14 cellular contexts compared by ENCODE assay signal in genomic region chr6:136783021-136783420, GRCh38. TPM values are rescaled to one million over a fixed set of nuclear protein-coding genes. Genes with fewer than 3 reads are reported as not detected.
DNase-seq lines count a peak whose midpoint lies in the region; FAIRE-seq and TF ChIP-seq lines count a peak whose summit lies in the region.
"Had no signal": no experiment of that assay in that cellular context is flagged by ENCODE, and none has a peak within 500 bp of the region (broad histone marks: within the 10 kb centered on the region; RNA-seq: fewer than 3 reads in every experiment).

No MANE protein-coding gene starts in this region.

- H3K4me1 ChIP-seq in keratinocyte (ENCODE audit: control insufficient read depth, extremely low read depth, insufficient read depth, low read length) (peaks cover 44% of the 10 kb centered on the region), transverse colon (peaks cover 14 to 75% (median 43%) of the 10 kb centered on the region in 4 donors)

- peak overlapping the region in 1 of 3 experiments; percentile 2 for H3K4me3 ChIP-seq in keratinocyte (ENCODE audit: control insufficient read depth in 2 of 3, extremely low read depth in 1 of 3, insufficient read depth in 2 of 3, low read depth in 1 of 3, low read length in 3 of 3)
- H3K4me3 ChIP-seq in transverse colon, result no peak overlapping the region
- H3K4me3 ChIP-seq in lower leg skin (ENCODE audit: low read depth, poor library complexity, severe bottlenecking), result no peak overlapping the region
- H3K4me3 ChIP-seq: GM23338 had no signal

- TF ChIP-seq EP300 in transverse colon (IDR thresholded peaks at IDR 0.05; ENCODE audit: low read depth), result no peak

- peak overlapping the region; percentile 25 for H2AFZ ChIP-seq in keratinocyte (ENCODE audit: control insufficient read depth, low read length)
- H2AFZ ChIP-seq: GM23338 had no signal

- H3K9me1 ChIP-seq in keratinocyte (ENCODE audit: control insufficient read depth, extremely low read depth, insufficient read depth, low read length), result no peaks in the 10 kb centered on the region

- no peaks in the 10 kb centered on the region for H3K27me3 Mint-ChIP-seq in activated naive CD4-positive, alpha-beta T cell treated with anti-CD3 and anti-CD28 coated beads for 36 hours (ENCODE audit: low read depth)
- H3K27me3 Mint-ChIP-seq in activated naive CD4-positive, alpha-beta T cell treated with anti-CD3 and anti-CD28 coated beads, Interleukin-2, amount 10 ng/mL, durations not matched to agents 7 days and 5 days, result no peaks in the 10 kb centered on the region
- no peaks in the 10 kb centered on the region for H3K27me3 Mint-ChIP-seq in activated CD4-positive, alpha-beta memory T cell treated with anti-CD3 and anti-CD28 coated beads for 36 hours

- peak overlapping the region; percentile 67 for H3K27ac Mint-ChIP-seq in activated naive CD4-positive, alpha-beta T cell treated with anti-CD3 and anti-CD28 coated beads for 36 hours
- H3K27ac Mint-ChIP-seq in activated naive CD4-positive, alpha-beta T cell treated with anti-CD3 and anti-CD28 coated beads, Interleukin-2, amount 10 ng/mL, durations not matched to agents 7 days and 5 days, result no peak overlapping the region
- H3K27ac Mint-ChIP-seq in activated CD4-positive, alpha-beta memory T cell treated with anti-CD3 and anti-CD28 coated beads for 36 hours, result peak overlapping the region; percentile 80
- H3K27ac Mint-ChIP-seq: WTC11 had no signal

- DNase-seq in activated naive CD4-positive, alpha-beta T cell treated with anti-CD3 and anti-CD28 coated beads for 36 hours, result no peak
- DNase-seq in activated naive CD4-positive, alpha-beta T cell treated with anti-CD3 and anti-CD28 coated beads, Interleukin-2, amount 10 ng/mL, durations not matched to agents 7 days and 5 days, result no peak
- DNase-seq in activated CD4-positive, alpha-beta memory T cell treated with anti-CD3 and anti-CD28 coated beads for 36 hours, result no peak
- DNase-seq in keratinocyte (ENCODE audit: low read depth, low spot score), result no peak
- no peak for DNase-seq in transverse colon
- DNase-seq in GDM1 (lab: John Stamatoyannopoulos, UW), result no peak
- DNase-seq in NCI-H748 treated with DMSO at 0.1 percent for 48 hours (lab: John Stamatoyannopoulos, UW), result no peak
- DNase-seq in lower leg skin (ENCODE audit: low spot score in 2 of 2), result no peak
- DNase-seq: NCI-H187, NCI-H524, posterior cingulate gyrus had no signal

- peak overlapping the region; percentile 81 for H3K4me2 ChIP-seq in keratinocyte (ENCODE audit: control insufficient read depth, extremely low read depth, insufficient read depth, low read depth, low read length)
- H3K4me2 ChIP-seq: GM23338 had no signal

- peaks cover 52% of the 10 kb centered on the region for H3K4me1 Mint-ChIP-seq in activated naive CD4-positive, alpha-beta T cell treated with anti-CD3 and anti-CD28 coated beads for 36 hours (ENCODE audit: low read depth)
- peaks cover 72% of the 10 kb centered on the region for H3K4me1 Mint-ChIP-seq in activated naive CD4-positive, alpha-beta T cell treated with anti-CD3 and anti-CD28 coated beads, Interleukin-2, amount 10 ng/mL, durations not matched to agents 7 days and 5 days
- H3K4me1 Mint-ChIP-seq in activated CD4-positive, alpha-beta memory T cell treated with anti-CD3 and anti-CD28 coated beads for 36 hours (ENCODE audit: low read depth), result peaks cover 71% of the 10 kb centered on the region

- H3K9me3 ChIP-seq in keratinocyte (ENCODE audit: control insufficient read depth, low read depth, low read length) (no peaks in the 10 kb centered on the region), transverse colon (no peaks in the 10 kb centered on the region)

- dilution Hi-C loops in keratinocyte (cut with MboI; ENCODE audit: extremely low pct_ligation_motif_present, low sequenced_read_pairs), result no loop called here

- H3K36me3 Mint-ChIP-seq in activated naive CD4-positive, alpha-beta T cell treated with anti-CD3 and anti-CD28 coated beads for 36 hours (ENCODE audit: low read depth), result peaks cover 4% of the 10 kb centered on the region
- peaks cover 51% of the 10 kb centered on the region for H3K36me3 Mint-ChIP-seq in activated naive CD4-positive, alpha-beta T cell treated with anti-CD3 and anti-CD28 coated beads, Interleukin-2, amount 10 ng/mL, durations not matched to agents 7 days and 5 days
- peaks cover 10% of the 10 kb centered on the region for H3K36me3 Mint-ChIP-seq in activated CD4-positive, alpha-beta memory T cell treated with anti-CD3 and anti-CD28 coated beads for 36 hours
- H3K36me3 Mint-ChIP-seq: WTC11 had no signal

- 93 to 94% methylated on average over 2 to 6 of the region's 6 CpGs for WGBS in transverse colon (ENCODE audit: low coverage in 1 of 2), 2 donors
- 80 to 83% methylated on average over 6 of the region's 6 CpGs for WGBS in lower leg skin, 2 donors

- no peaks in the 10 kb centered on the region for H3K9me3 Mint-ChIP-seq in activated naive CD4-positive, alpha-beta T cell treated with anti-CD3 and anti-CD28 coated beads for 36 hours
- no peaks in the 10 kb centered on the region for H3K9me3 Mint-ChIP-seq in activated naive CD4-positive, alpha-beta T cell treated with anti-CD3 and anti-CD28 coated beads, Interleukin-2, amount 10 ng/mL, durations not matched to agents 7 days and 5 days
- H3K9me3 Mint-ChIP-seq in activated CD4-positive, alpha-beta memory T cell treated with anti-CD3 and anti-CD28 coated beads for 36 hours, result no peaks in the 10 kb centered on the region
- H3K9me3 Mint-ChIP-seq: GM23338, WTC11 had no signal

- H3K27me3 ChIP-seq in keratinocyte (ENCODE audit: control insufficient read depth, extremely low read depth, insufficient read depth, low read length) (no peaks in the 10 kb centered on the region), transverse colon (no peaks in the 10 kb centered on the region)

- in situ Hi-C loops in transverse colon (cut with MboI; ENCODE audit: low pct_ligation_motif_present in 1 of 4, low pct_unique_long_range_greater_than_20kb in 1 of 4, low sequenced_read_pairs in 3 of 4), result loop anchor here in 1 of 4 donors (25.0 kb wide), 1 partner anchor 496 kb away; the partner anchor contains the start of gene BCLAF1

- H3K4me3 Mint-ChIP-seq in activated naive CD4-positive, alpha-beta T cell treated with anti-CD3 and anti-CD28 coated beads for 36 hours, result no peak overlapping the region
- no peak overlapping the region for H3K4me3 Mint-ChIP-seq in activated naive CD4-positive, alpha-beta T cell treated with anti-CD3 and anti-CD28 coated beads, Interleukin-2, amount 10 ng/mL, durations not matched to agents 7 days and 5 days
- no peak overlapping the region for H3K4me3 Mint-ChIP-seq in activated CD4-positive, alpha-beta memory T cell treated with anti-CD3 and anti-CD28 coated beads for 36 hours
- H3K4me3 Mint-ChIP-seq: GM23338, WTC11 had no signal

- CTCF ChIA-PET in activated naive CD4-positive, alpha-beta T cell treated with anti-CD3 and anti-CD28 coated beads for 36 hours (lab: Charles Lee), result interaction anchor here (1.2 kb wide), 1 partner anchor 9 kb away, joined by 4 read pairs; the partner anchor contains the start of gene MAP3K5
- CTCF ChIA-PET in activated naive CD4-positive, alpha-beta T cell treated with anti-CD3 and anti-CD28 coated beads, Interleukin-2, amount 10 ng/mL, durations not matched to agents 7 days and 5 days (lab: Charles Lee), result no interaction called here
- CTCF ChIA-PET in activated CD4-positive, alpha-beta memory T cell treated with anti-CD3 and anti-CD28 coated beads for 36 hours (lab: Charles Lee), result interaction anchor here (1.4 to 3.3 kb wide), 3 partner anchors 9 to 139 kb away, joined by 4 to 21 read pairs (median 9); partner anchors contain the start of gene MAP3K5

- H3K79me2 ChIP-seq in keratinocyte (ENCODE audit: control insufficient read depth, insufficient read depth, low read length), result peaks cover 20% of the 10 kb centered on the region

- intact Hi-C loops in activated naive CD4-positive, alpha-beta T cell treated with anti-CD3 and anti-CD28 coated beads for 36 hours (cut with micrococcal nuclease), result no loop called here
- intact Hi-C loops in activated CD4-positive, alpha-beta memory T cell treated with anti-CD3 and anti-CD28 coated beads for 36 hours (cut with micrococcal nuclease), result no loop called here
- intact Hi-C loops in transverse colon (cut with DNase I; ENCODE audit: low total_unique reads), result no loop called here
- intact Hi-C loops in lower leg skin (cut with DNase I; ENCODE audit: low total_unique reads), result no loop called here

- POLR2A ChIA-PET in activated CD4-positive, alpha-beta memory T cell treated with anti-CD3 and anti-CD28 coated beads for 36 hours (lab: Charles Lee), result no interaction called here

- TF ChIP-seq CTCF in keratinocyte (optimal IDR thresholded peaks at IDR 0.05 in 1 of 3, IDR thresholded peaks at IDR 0.05 in 1 of 3, conservative IDR thresholded peaks at IDR 0.05 in 1 of 3; ENCODE audit: extremely low read depth in 1 of 3, insufficient read depth in 2 of 3, low read length in 3 of 3) (no peak), transverse colon (IDR thresholded peaks at IDR 0.05) (no peak), lower leg skin (IDR thresholded peaks at IDR 0.05) (no peak)

- H3K36me3 ChIP-seq in keratinocyte (ENCODE audit: control insufficient read depth in 2 of 2, extremely low read depth in 1 of 2, insufficient read depth in 2 of 2, low read length in 2 of 2), result no peaks in the 10 kb centered on the region
- H3K36me3 ChIP-seq in transverse colon, result no peaks in the 10 kb centered on the region

- peak overlapping the region; percentile 13 for H3K9ac ChIP-seq in keratinocyte (ENCODE audit: control insufficient read depth, extremely low read depth, insufficient read depth, low read length)

- FAIRE-seq in keratinocyte (lab: Jason Lieb, UNC), result no peak
- FAIRE-seq: colon had no signal

- H4K20me1 ChIP-seq in keratinocyte (ENCODE audit: control insufficient read depth, extremely low read depth, insufficient read depth, low read length), result no peaks in the 10 kb centered on the region

- TF ChIP-seq POLR2A in transverse colon (IDR thresholded peaks at IDR 0.05), result no peak
- TF ChIP-seq POLR2A in lower leg skin (IDR thresholded peaks at IDR 0.05), result no peak

- H3K27ac ChIP-seq in keratinocyte (ENCODE audit: control insufficient read depth, insufficient read depth, low read length) (peak overlapping the region; percentile 52), transverse colon (peak overlapping the region in 3 of 4 donors; percentile 39 to 61 (median 49))

RNA-seq across cellular contexts. Expression of gene MAP3K5, which starts 9.3 kb away (rescaled TPM):
- total RNA-seq in activated naive CD4-positive, alpha-beta T cell treated with anti-CD3 and anti-CD28 coated beads for 36 hours, result 1 to 10 TPM; 9.4 to 9.7 TPM
- 10 to 100 TPM; 13.2 to 13.8 TPM for total RNA-seq in activated CD4-positive, alpha-beta memory T cell treated with anti-CD3 and anti-CD28 coated beads for 36 hours
- polyA plus RNA-seq in keratinocyte, result 2.5 to 3.4 TPM (median 2.5 TPM) in 3 replicates
- 2.5 TPM for polyA plus RNA-seq in keratinocyte (2011; ENCODE audit: low read depth)
- polyA plus RNA-seq in keratinocyte (2011; cell fraction: cytosol; rRNA removed), result 1.5 and 2.4 TPM in 2 replicates
- polyA plus RNA-seq in keratinocyte (2011; cell fraction: nucleus; rRNA removed), result 3.5 TPM in 2 replicates
- 2.4 and 2.9 TPM in 2 replicates for polyA plus RNA-seq in keratinocyte (2012; ENCODE audit: low replicate concordance)
- polyA minus RNA-seq in keratinocyte, result 1.2 to 5.5 TPM (median 2.8 TPM) in 3 replicates
- polyA minus RNA-seq in keratinocyte (2011; cell fraction: cytosol; rRNA and poly(A)+ RNA removed), result 2.3 TPM
- polyA minus RNA-seq in keratinocyte (2011; cell fraction: nucleus; rRNA and poly(A)+ RNA removed), result 3.4 and 5.9 TPM in 2 replicates
- 10 to 100 TPM; 16.2 to 52.7 (median 34.8) TPM for total RNA-seq in transverse colon
- total RNA-seq in lower leg skin, result 10 to 100 TPM; 18.9 to 35.2 (median 27.0) TPM

RNA-seq across cellular contexts. Expression of gene PEX7, which starts 39.4 kb away (rescaled TPM):
- 1 to 10 TPM; 6.0 to 6.4 TPM for total RNA-seq in activated naive CD4-positive, alpha-beta T cell treated with anti-CD3 and anti-CD28 coated beads for 36 hours
- total RNA-seq in activated CD4-positive, alpha-beta memory T cell treated with anti-CD3 and anti-CD28 coated beads for 36 hours, result 1 to 10 TPM; 5.4 to 6.4 TPM
- polyA plus RNA-seq in keratinocyte, result 11.5 to 15.6 TPM (median 14.4 TPM) in 3 replicates
- polyA plus RNA-seq in keratinocyte (2011; ENCODE audit: low read depth), result 11.0 TPM
- polyA plus RNA-seq in keratinocyte (2011; cell fraction: cytosol; rRNA removed), result 12.4 and 17.3 TPM in 2 replicates
- polyA plus RNA-seq in keratinocyte (2011; cell fraction: nucleus; rRNA removed), result 8.0 and 10.3 TPM in 2 replicates
- 7.9 and 10.7 TPM in 2 replicates for polyA plus RNA-seq in keratinocyte (2012; ENCODE audit: low replicate concordance)
- 1.4 to 9.3 TPM (median 8.3 TPM) in 3 replicates for polyA minus RNA-seq in keratinocyte
- polyA minus RNA-seq in keratinocyte (2011; cell fraction: cytosol; rRNA and poly(A)+ RNA removed), result 15.5 TPM
- 5.0 and 5.8 TPM in 2 replicates for polyA minus RNA-seq in keratinocyte (2011; cell fraction: nucleus; rRNA and poly(A)+ RNA removed)
- total RNA-seq in transverse colon (10 to 100 TPM in 1 of 4 donors, 1 to 10 TPM in 2, not detected in 1; 3.4 to 11.0 (median 7.0) TPM), lower leg skin (10 to 100 TPM; 15.2 to 21.5 (median 21.2) TPM)
